Comparison of ENCODE assay signal across 13 cellular contexts in the genomic region with DNA sequence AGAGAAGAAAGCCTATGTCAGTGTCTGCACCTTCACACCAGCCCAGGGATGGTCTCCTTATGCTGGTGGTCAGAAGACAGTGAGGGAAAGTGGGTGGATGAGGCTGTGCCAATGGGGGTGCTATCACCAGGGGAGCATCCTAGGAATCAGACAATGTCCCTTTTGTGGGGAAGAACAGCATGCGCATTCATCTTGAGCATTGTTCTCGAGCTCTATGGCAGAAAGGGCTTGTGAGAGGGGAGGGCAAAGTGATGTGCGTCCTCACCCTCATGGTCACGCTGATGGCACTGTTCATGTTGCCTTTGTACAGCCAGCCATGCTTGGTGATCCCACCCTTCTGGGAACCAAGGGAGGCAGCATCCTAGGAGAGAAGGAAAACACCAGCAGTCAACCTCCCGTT.
"Had no signal": no experiment of that assay in that cellular context is flagged by ENCODE, and none has a peak within 500 bp of the region (broad histone marks: within the 10 kb centered on the region; RNA-seq: fewer than 3 reads in every experiment).

No MANE protein-coding gene starts in this region.

- H3K36me3 ChIP-seq: adrenal gland had no signal

- H3K27me3 ChIP-seq: adrenal gland, hepatocyte, stomach, thyroid gland, vagina had no signal

- DNase-seq: activated CD4-positive, alpha-beta T cell treated with anti-CD3 and anti-CD28 coated beads for 1 hour; activated CD4-positive, alpha-beta T cell treated with anti-CD3 and anti-CD28 coated beads, Interleukin-2, amount 50 U/mL, for 48 hours; activated effector memory CD4-positive, alpha-beta T cell treated with Interleukin-2 at 50 U/mL for 16 hours; activated naive CD4-positive, alpha-beta T cell treated with anti-CD3 and anti-CD28 coated beads, Interleukin-2, amount 50 U/mL, for 16 hours; adrenal gland; foreskin melanocyte; stimulated activated CD4-positive, alpha-beta T cell treated with anti-CD3 and anti-CD28 coated beads, Interleukin-1b, Interleukin-23, amount 100 ng/mL, for 48 hours; stomach; T-helper 1 cell; thyroid gland had no signal

- ATAC-seq: SK-N-SH treated with all-trans-retinoic acid at 6 μM for 48 hours had no signal

- H3K4me3 ChIP-seq: adrenal gland, hepatocyte, stomach, thyroid gland, vagina had no signal
